ENCODE assay signal across 18 cellular contexts in genomic region chr6:28353356-28353755, GRCh38. TPM values are rescaled to one million over a fixed set of nuclear protein-coding genes. Genes with fewer than 3 reads are reported as not detected.
A peak's percentile ranks its signal among the peaks of the same experiment; 100 is the strongest.
DNase-seq lines count a peak whose midpoint lies in the region; ATAC-seq and TF ChIP-seq lines count a peak whose summit lies in the region.
"Had no signal": no experiment of that assay in that cellular context is flagged by ENCODE, and none has a peak within 500 bp of the region (broad histone marks: within the 10 kb centered on the region; RNA-seq: fewer than 3 reads in every experiment).

No MANE protein-coding gene starts in this region.

- H3K27me3 ChIP-seq in GM23248 (replicated peaks; ENCODE audit: insufficient read depth) (no peaks in the 10 kb centered on the region), Panc1 (ENCODE audit: control insufficient read depth, insufficient read depth, low read length) (no peaks in the 10 kb centered on the region)

- H3K4me1 ChIP-seq in GM23248 (ENCODE audit: insufficient read depth), result peaks cover 7% of the 10 kb centered on the region; the same call in 1 of the 2 replicates
- peaks cover 45% of the 10 kb centered on the region for H3K4me1 ChIP-seq in Panc1 (ENCODE audit: control insufficient read depth, insufficient read depth, low read length)

- H3F3A ChIP-seq in GM23248 (ENCODE audit: insufficient read depth), result no peaks in the 10 kb centered on the region; the same call in none of the 2 replicates

- H3K4me3 ChIP-seq in GM23248 (no peak overlapping the region), Panc1 (ENCODE audit: low read depth in 2 of 2, low read length in 2 of 2) (peak overlapping the region; percentile 43 to 52), fibroblast of the aortic adventitia (ENCODE audit: low read depth, low read length) (peak overlapping the region; percentile 44), skin epidermis (peak overlapping the region in 4 of 7 experiments; percentile 0 to 32 (median 19)), coronary artery (no peak overlapping the region)
- H3K4me3 ChIP-seq: GM23338, prostate gland had no signal

- POLR2A ChIA-PET in Panc1 (lab: Charles Lee), result no interaction called here

- no peaks in the 10 kb centered on the region for H4K20me1 ChIP-seq in GM23248 (ENCODE audit: insufficient read depth)

- BruUV-seq in Panc1 (replicated peaks; lab: Mats Ljungman, UMichigan), result no TSS peak

- no peaks in the 10 kb centered on the region for H3K36me3 ChIP-seq in GM23248 (ENCODE audit: low read depth)
- H3K36me3 ChIP-seq in Panc1 (ENCODE audit: control insufficient read depth, insufficient read depth, low read length), result peaks cover 2% of the 10 kb centered on the region; the same call in 1 of the 2 replicates
- H3K36me3 ChIP-seq: prostate gland had no signal

- H2AFZ ChIP-seq in GM23248, result no peak overlapping the region
- H2AFZ ChIP-seq: GM23338 had no signal

- DNase-seq in GM23248, result no peak
- DNase-seq in Panc1 (ENCODE audit: low read depth, low spot score), result no peak
- no peak for DNase-seq in fibroblast of the aortic adventitia (ENCODE audit: low read depth)
- no peak for DNase-seq in NOMO-1 treated with DMSO at 0.1 percent for 48 hours (lab: John Stamatoyannopoulos, UW; ENCODE audit: unreplicated experiment)
- no peak for DNase-seq in coronary artery (ENCODE audit: low spot score)
- no peak for DNase-seq in DMS114 treated with DMSO at 0.1 percent for 48 hours (lab: John Stamatoyannopoulos, UW; ENCODE audit: unreplicated experiment)
- DNase-seq: activated CD4-positive, CD25-positive, alpha-beta regulatory T cell; activated naive CD8-positive, alpha-beta T cell treated with anti-CD3 and anti-CD28 coated beads for 36 hours; GDM1; NCI-H2171; stimulated activated CD4-positive, alpha-beta T cell treated with anti-CD3 and anti-CD28 coated beads, Interleukin-2, amount 100 ng/mL, for 48 hours; SW 1271 had no signal

- ATAC-seq in Panc1, result no peak
- ATAC-seq in HG03196 (IDR thresholded peaks at IDR 0.05; ENCODE audit: unreplicated experiment), result no peak
- ATAC-seq: GM23338; stimulated activated effector memory CD8-positive, alpha-beta T cell treated with anti-CD3 and anti-CD28 coated beads, Interleukin-12 subunit alpha, Interleukin-12 subunit beta, amount 100 ng/mL, for 72 hours had no signal

- H3K27ac ChIP-seq in GM23248 (no peak overlapping the region), Panc1 (ENCODE audit: low read length) (peak overlapping the region; percentile 97), skin epidermis (peak overlapping the region in 19 of 21 experiments; percentile 21 to 82 (median 68)), coronary artery (no peak overlapping the region)
- H3K27ac ChIP-seq: C4-2B, prostate gland had no signal

- peaks cover 44% of the 10 kb centered on the region for H3K79me2 ChIP-seq in GM23248 (ENCODE audit: insufficient read depth)

- in situ Hi-C loops in GM23248 (cut with MboI) (loop anchor here (25.0 kb wide), 1 partner anchor 1166 kb away; no protein-coding TSS in a partner anchor), Panc1 (cut with HindIII; ENCODE audit: low pct_unique_long_range_greater_than_20kb, low sequenced_read_pairs) (no loop called here)

- no peaks in the 10 kb centered on the region for H3K9me2 ChIP-seq in GM23248 (ENCODE audit: insufficient read depth)

- no peak for TF ChIP-seq CTCF in Panc1 (IDR thresholded peaks at IDR 0.05)
- no peak for TF ChIP-seq CTCF in fibroblast of the aortic adventitia (IDR thresholded peaks at IDR 0.05; ENCODE audit: insufficient read depth, low read length)
- TF ChIP-seq CTCF in coronary artery (IDR thresholded peaks at IDR 0.05), result no peak

- H3K9me3 ChIP-seq in GM23248 (ENCODE audit: low read depth) (no peaks in the 10 kb centered on the region), Panc1 (ENCODE audit: control insufficient read depth, insufficient read depth, low read depth, low read length) (no peaks in the 10 kb centered on the region)
- H3K9me3 ChIP-seq: prostate gland had no signal

- WGBS in GM23248 (ENCODE audit: low coverage in 1 of 2, low lambda C conversion rate in 2 of 2, missing lambda C conversion rate in 2 of 2), 2 experiments, result 84 to 86% methylated on average over 3 of the region's 3 CpGs

- no peak overlapping the region for H3K4me2 ChIP-seq in GM23248 (ENCODE audit: unreplicated experiment)
- H3K4me2 ChIP-seq: GM23338 had no signal

- CTCF ChIA-PET in Panc1 (lab: Charles Lee), result no interaction called here

- 0 out of 2 replicates have a peak overlapping the region, but pooled peaks have one; percentile 22 for H3K9ac ChIP-seq in GM23248

- intact Hi-C loops in Panc1 (cut with micrococcal nuclease; ENCODE audit: unreplicated experiment), result loop anchor here (5.0 to 10.0 kb wide), 3 partner anchors 86 to 449 kb away; partner anchors contain the start of gene ZSCAN26

RNA-seq across cellular contexts. Expression of gene ZKSCAN3, which starts 3.6 kb away (rescaled TPM):
- 3.0 and 4.0 TPM in 2 replicates for total RNA-seq in GM23248 (2014; rRNA removed; shearing (Covaris generic))
- 1.6 and 2.5 TPM in 2 replicates for polyA plus RNA-seq in GM23248 (2016; fragmentation: Nextera tagmentation; extraction: Ambion mirVana)
- total RNA-seq in Panc1 (2021; ENCODE audit: unreplicated experiment) (7.0 TPM), fibroblast of the aortic adventitia (ENCODE audit: low replicate concordance) (2.6 and 3.6 TPM in 2 replicates)
- 3.7 TPM for polyA plus RNA-seq in Panc1 (2012; ENCODE audit: insufficient read length)

RNA-seq across cellular contexts. Expression of gene ZSCAN31, which starts 17.4 kb away (rescaled TPM):
- total RNA-seq in GM23248 (2014; rRNA removed; shearing (Covaris generic)), result 0.54 and 1.3 TPM in 2 replicates
- polyA plus RNA-seq in GM23248 (2016; fragmentation: Nextera tagmentation; extraction: Ambion mirVana), result 0.84 and 1.5 TPM in 2 replicates
- 10.4 TPM for total RNA-seq in Panc1 (2021; ENCODE audit: unreplicated experiment)
- 10.2 TPM for polyA plus RNA-seq in Panc1 (2012; ENCODE audit: insufficient read length)
- total RNA-seq in fibroblast of the aortic adventitia (ENCODE audit: low replicate concordance), result 13.9 and 31.2 TPM in 2 replicates

RNA-seq across cellular contexts. Expression of gene ZSCAN12, which starts 46.2 kb away (rescaled TPM):
- total RNA-seq in GM23248 (2014; rRNA removed; shearing (Covaris generic)), result 1.9 and 3.1 TPM in 2 replicates
- 0.88 and 1.2 TPM in 2 replicates for polyA plus RNA-seq in GM23248 (2016; fragmentation: Nextera tagmentation; extraction: Ambion mirVana)
- total RNA-seq in Panc1 (2021; ENCODE audit: unreplicated experiment) (3.2 TPM), fibroblast of the aortic adventitia (ENCODE audit: low replicate concordance) (6.5 and 11.0 TPM in 2 replicates)
- 0.99 TPM for polyA plus RNA-seq in Panc1 (2012; ENCODE audit: insufficient read length)

Comparison
In these comparisons a context has a peak if more than half of its experiments do, and no peak if none do; other contexts are left out.
1. H3K27ac ChIP-seq: peak in Panc1 (single experiment) and skin epidermis (19 of 21); none in GM23248 (single experiment) and coronary artery (0 of 2).
2. H3K4me3 ChIP-seq: peak in Panc1 (2 of 2), fibroblast of the aortic adventitia (single experiment) and skin epidermis (4 of 7); none in GM23248 (single experiment) and coronary artery (single experiment).